In genomic region chr22:31613904-31614296, GRCh38 we compare ENCODE assay signal across 18 cellular contexts. TPM values are rescaled to one million over a fixed set of nuclear protein-coding genes. Genes with fewer than 3 reads are reported as not detected.
DNase-seq lines count a peak whose midpoint lies in the region; ATAC-seq lines count a peak whose summit lies in the region.
"Had no signal": no experiment of that assay in that cellular context is flagged by ENCODE, and none has a peak within 500 bp of the region (broad histone marks: within the 10 kb centered on the region; RNA-seq: fewer than 3 reads in every experiment).

No MANE protein-coding gene starts in this region.

- no peak overlapping the region for H3K4me3 Mint-ChIP-seq in T-helper 1 cell treated with Interleukin-12 subunit alpha and Interleukin-12 subunit beta and Interleukin-4 antibody, amounts not matched to agents 30 μg/mL and 1 μg/mL, for 36 hours
- H3K4me3 Mint-ChIP-seq in CD4-positive, CD25-positive, alpha-beta regulatory T cell = no peak overlapping the region
- no peak overlapping the region for H3K4me3 Mint-ChIP-seq in activated T-helper 17 cell treated with anti-CD3 and anti-CD28 coated beads, Interleukin-2, amount 50 U/mL, for 72 hours
- no peak overlapping the region for H3K4me3 Mint-ChIP-seq in natural killer cell treated with Interleukin-12 subunit alpha and Interleukin-12 subunit beta and Interleukin-15 and Interleukin-18, amount 100 ng/mL, for 72 hours

- no peaks in the 10 kb centered on the region for H3K27me3 ChIP-seq in CD4-positive, CD25-positive, alpha-beta regulatory T cell (ENCODE audit: control insufficient read depth, insufficient read depth, low read length)
- H3K27me3 ChIP-seq: BE2C, tibial artery had no signal

- peaks cover 13% of the 10 kb centered on the region for H3K4me1 Mint-ChIP-seq in T-helper 1 cell treated with Interleukin-12 subunit alpha and Interleukin-12 subunit beta and Interleukin-4 antibody, amounts not matched to agents 30 μg/mL and 1 μg/mL, for 36 hours (ENCODE audit: low read depth)
- H3K4me1 Mint-ChIP-seq in CD4-positive, CD25-positive, alpha-beta regulatory T cell = peaks cover 0 to 14% (median 12%) of the 10 kb centered on the region in 4 donors
- peaks cover 24% of the 10 kb centered on the region for H3K4me1 Mint-ChIP-seq in activated T-helper 17 cell treated with anti-CD3 and anti-CD28 coated beads, Interleukin-2, amount 50 U/mL, for 72 hours
- H3K4me1 Mint-ChIP-seq in natural killer cell treated with Interleukin-12 subunit alpha and Interleukin-12 subunit beta and Interleukin-15 and Interleukin-18, amount 100 ng/mL, for 72 hours (ENCODE audit: low read depth in 2 of 2) = peaks cover 13 to 26% of the 10 kb centered on the region in 2 donors

- DNase-seq in T-helper 1 cell (no peak), retina (no peak)
- DNase-seq in CD4-positive, CD25-positive, alpha-beta regulatory T cell = no peak
- no peak for DNase-seq in natural killer cell treated with Interleukin-12 subunit alpha and Interleukin-12 subunit beta and Interleukin-15 and Interleukin-18, amount 100 ng/mL, for 72 hours (ENCODE audit: low spot score)
- DNase-seq: activated T-cell treated with anti-CD3 and anti-CD28 coated beads for 4 hours; BE2C; central memory CD4-positive, alpha-beta T cell; effector CD8-positive, alpha-beta T cell; NCI-H1105 treated with DMSO at 0.1 percent for 48 hours; NCI-H526; OCI-M1; tibial artery had no signal

- H3K9me3 ChIP-seq in CD4-positive, CD25-positive, alpha-beta regulatory T cell (ENCODE audit: control insufficient read depth in 2 of 2, low read length in 2 of 2) = no peaks in the 10 kb centered on the region
- H3K9me3 ChIP-seq: BE2C, lower lobe of right lung, tibial artery had no signal

- no peaks in the 10 kb centered on the region for H3K9me3 Mint-ChIP-seq in T-helper 1 cell treated with Interleukin-12 subunit alpha and Interleukin-12 subunit beta and Interleukin-4 antibody, amounts not matched to agents 30 μg/mL and 1 μg/mL, for 36 hours
- peaks cover 0 to 1% (median 0%) of the 10 kb centered on the region in 7 donors for H3K9me3 Mint-ChIP-seq in CD4-positive, CD25-positive, alpha-beta regulatory T cell
- no peaks in the 10 kb centered on the region for H3K9me3 Mint-ChIP-seq in activated T-helper 17 cell treated with anti-CD3 and anti-CD28 coated beads, Interleukin-2, amount 50 U/mL, for 72 hours
- no peaks in the 10 kb centered on the region for H3K9me3 Mint-ChIP-seq in natural killer cell treated with Interleukin-12 subunit alpha and Interleukin-12 subunit beta and Interleukin-15 and Interleukin-18, amount 100 ng/mL, for 72 hours

- H3K27me3 Mint-ChIP-seq in T-helper 1 cell treated with Interleukin-12 subunit alpha and Interleukin-12 subunit beta and Interleukin-4 antibody, amounts not matched to agents 30 μg/mL and 1 μg/mL, for 36 hours (ENCODE audit: low read depth) = no peaks in the 10 kb centered on the region
- H3K27me3 Mint-ChIP-seq in CD4-positive, CD25-positive, alpha-beta regulatory T cell = no peaks in the 10 kb centered on the region
- H3K27me3 Mint-ChIP-seq in activated T-helper 17 cell treated with anti-CD3 and anti-CD28 coated beads, Interleukin-2, amount 50 U/mL, for 72 hours = no peaks in the 10 kb centered on the region
- H3K27me3 Mint-ChIP-seq in natural killer cell treated with Interleukin-12 subunit alpha and Interleukin-12 subunit beta and Interleukin-15 and Interleukin-18, amount 100 ng/mL, for 72 hours = no peaks in the 10 kb centered on the region

- no peak overlapping the region for H3K4me3 ChIP-seq in CD4-positive, CD25-positive, alpha-beta regulatory T cell (ENCODE audit: low read depth, low read length)
- H3K4me3 ChIP-seq: lower lobe of right lung, tibial artery had no signal

- peaks cover 25% of the 10 kb centered on the region for H3K36me3 Mint-ChIP-seq in T-helper 1 cell treated with Interleukin-12 subunit alpha and Interleukin-12 subunit beta and Interleukin-4 antibody, amounts not matched to agents 30 μg/mL and 1 μg/mL, for 36 hours (ENCODE audit: low read depth)
- H3K36me3 Mint-ChIP-seq in CD4-positive, CD25-positive, alpha-beta regulatory T cell = peaks cover 23% of the 10 kb centered on the region
- H3K36me3 Mint-ChIP-seq in activated T-helper 17 cell treated with anti-CD3 and anti-CD28 coated beads, Interleukin-2, amount 50 U/mL, for 72 hours (ENCODE audit: low read depth) = peaks cover 80% of the 10 kb centered on the region
- H3K36me3 Mint-ChIP-seq in natural killer cell treated with Interleukin-12 subunit alpha and Interleukin-12 subunit beta and Interleukin-15 and Interleukin-18, amount 100 ng/mL, for 72 hours = peaks cover under 1% of the 10 kb centered on the region

- peak overlapping the region; percentile 16 for H3K27ac Mint-ChIP-seq in T-helper 1 cell treated with Interleukin-12 subunit alpha and Interleukin-12 subunit beta and Interleukin-4 antibody, amounts not matched to agents 30 μg/mL and 1 μg/mL, for 36 hours
- peak overlapping the region in 2 of 3 donors; percentile 21 to 85 for H3K27ac Mint-ChIP-seq in CD4-positive, CD25-positive, alpha-beta regulatory T cell
- peak overlapping the region; percentile 86 for H3K27ac Mint-ChIP-seq in activated T-helper 17 cell treated with anti-CD3 and anti-CD28 coated beads, Interleukin-2, amount 50 U/mL, for 72 hours
- peak overlapping the region; percentile 78 to 89 for H3K27ac Mint-ChIP-seq in natural killer cell treated with Interleukin-12 subunit alpha and Interleukin-12 subunit beta and Interleukin-15 and Interleukin-18, amount 100 ng/mL, for 72 hours

- no peak overlapping the region for H3K27ac ChIP-seq in CD4-positive, CD25-positive, alpha-beta regulatory T cell (ENCODE audit: insufficient read depth, low read length, poor library complexity, severe bottlenecking)
- H3K27ac ChIP-seq: 22Rv1, lower lobe of right lung, tibial artery had no signal

- no peak for ATAC-seq in CD4-positive, CD25-positive, alpha-beta regulatory T cell (ENCODE audit: low read depth in 2 of 2)
- no peak for ATAC-seq in activated T-helper 17 cell treated with anti-CD3 and anti-CD28 coated beads, Interleukin-2, amount 50 U/mL, for 72 hours (replicated peaks)
- no peak for ATAC-seq in natural killer cell treated with Interleukin-12 subunit alpha and Interleukin-12 subunit beta and Interleukin-15 and Interleukin-18, amount 100 ng/mL, for 72 hours
- ATAC-seq in HG03095 (IDR thresholded peaks at IDR 0.05; ENCODE audit: unreplicated experiment) (no peak), GM18502 (IDR thresholded peaks at IDR 0.05; ENCODE audit: poor library complexity, unreplicated experiment) (no peak)
- ATAC-seq: lower lobe of right lung had no signal

- no peaks in the 10 kb centered on the region for H3K4me1 ChIP-seq in CD4-positive, CD25-positive, alpha-beta regulatory T cell (ENCODE audit: control insufficient read depth, insufficient read depth, low read length, poor library complexity, severe bottlenecking)

- H3K36me3 ChIP-seq in CD4-positive, CD25-positive, alpha-beta regulatory T cell (ENCODE audit: control insufficient read depth, insufficient read depth, low read length) = peaks cover 51% of the 10 kb centered on the region

RNA-seq across cellular contexts. Expression of gene PISD, which starts 48.1 kb away (rescaled TPM):
- total RNA-seq in CD4-positive, CD25-positive, alpha-beta regulatory T cell = 41.5 TPM
- 10 to 100 TPM; 12.7 to 19.4 (median 15.4) TPM for polyA plus RNA-seq in CD4-positive, CD25-positive, alpha-beta regulatory T cell
- 10 to 100 TPM; 41.1 to 44.1 TPM for total RNA-seq in activated T-helper 17 cell treated with anti-CD3 and anti-CD28 coated beads, Interleukin-2, amount 50 U/mL, for 72 hours
- total RNA-seq in natural killer cell treated with Interleukin-12 subunit alpha and Interleukin-12 subunit beta and Interleukin-15 and Interleukin-18, amount 100 ng/mL, for 72 hours = 10 to 100 TPM; 66.6 to 87.0 TPM

Comparison
In these comparisons a context has a peak if more than half of its experiments do, and no peak if none do; other contexts are left out.
1. H3K27ac Mint-ChIP-seq: peak in every context shown above with its lines; median percentile 86 in activated T-helper 17 cell treated with anti-CD3 and anti-CD28 coated beads, Interleukin-2, amount 50 U/mL, for 72 hours; 84 in natural killer cell treated with Interleukin-12 subunit alpha and Interleukin-12 subunit beta and Interleukin-15 and Interleukin-18, amount 100 ng/mL, for 72 hours; 53 in CD4-positive, CD25-positive, alpha-beta regulatory T cell; 16 in T-helper 1 cell treated with Interleukin-12 subunit alpha and Interleukin-12 subunit beta and Interleukin-4 antibody, amounts not matched to agents 30 μg/mL and 1 μg/mL, for 36 hours.